Comparison of ENCODE assay signal across 9 cellular contexts in the genomic region with DNA sequence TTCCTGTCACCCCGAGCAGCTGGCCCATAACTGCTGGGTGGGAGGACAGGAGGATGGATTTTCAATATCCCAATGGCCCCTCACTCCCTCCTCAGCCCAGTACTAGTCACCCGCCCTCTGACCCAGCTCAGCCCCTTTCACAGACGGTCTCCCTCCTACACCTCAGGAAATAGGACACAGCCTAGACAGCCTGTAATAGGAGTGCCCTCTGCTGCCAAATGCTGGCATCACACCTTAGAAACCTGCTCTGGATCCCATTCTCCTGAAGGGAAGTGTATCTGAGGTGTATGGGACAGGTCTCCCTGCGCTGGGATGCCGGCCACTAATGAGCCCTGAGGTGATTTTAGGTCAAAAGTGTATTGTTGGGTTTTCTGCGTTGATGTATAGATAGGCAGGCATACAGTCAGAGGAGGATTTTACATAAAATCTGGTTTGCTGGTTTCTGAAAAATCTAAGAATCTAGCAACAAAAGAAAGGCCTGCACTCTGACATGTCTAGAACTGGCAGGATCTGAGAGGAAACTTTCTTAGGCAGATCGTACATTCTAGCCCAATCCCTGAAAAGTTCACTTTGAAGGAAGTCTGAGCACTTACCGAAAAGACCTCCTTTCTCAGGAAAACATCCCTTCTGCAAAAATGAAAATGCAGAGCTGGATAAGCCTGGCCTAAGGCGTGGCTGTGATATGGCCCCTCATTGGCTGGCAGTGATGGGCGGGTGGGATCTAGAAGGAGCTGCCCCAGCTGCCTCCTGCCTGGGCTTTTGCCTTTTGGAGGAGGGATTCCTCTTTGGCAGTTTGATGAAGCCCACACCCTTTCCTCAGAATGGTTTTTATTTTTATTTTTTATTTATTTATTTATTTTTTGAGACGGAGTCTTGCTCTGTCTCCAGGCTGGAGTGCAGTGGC. TPM values are rescaled to one million over a fixed set of nuclear protein-coding genes. Genes with fewer than 3 reads are reported as not detected.
DNase-seq lines count a peak whose midpoint lies in the region; ATAC-seq, FAIRE-seq and TF ChIP-seq lines count a peak whose summit lies in the region.
"Had no signal": no experiment of that assay in that cellular context is flagged by ENCODE, and none has a peak within 500 bp of the region (broad histone marks: within the 10 kb centered on the region; RNA-seq: fewer than 3 reads in every experiment).

No MANE protein-coding gene starts in this region.

- POLR2A ChIA-PET in K562 (lab: Yijun Ruan, JAX): no interaction called here

- no peaks in the 10 kb centered on the region for H3K36me3 ChIP-seq in K562 (ENCODE audit: control insufficient read depth, insufficient read depth, low read length)
- H3K36me3 ChIP-seq: BLaER1 had no signal

- peak; percentile 63 to 76 (median 67) for TF ChIP-seq CTCF in K562 (IDR thresholded peaks at IDR 0.05 in 2 of 3, conservative IDR thresholded peaks at IDR 0.05 in 1 of 3; ENCODE audit: insufficient read depth in 2 of 3, low read depth in 1 of 3, low read length in 3 of 3)

- H3K4me1 ChIP-seq in K562 (replicated peaks in 1 of 2; ENCODE audit: control insufficient read depth in 2 of 2, insufficient read depth in 2 of 2, low read length in 2 of 2): peaks cover 5 to 14% of the 10 kb centered on the region in 2 experiments; a peak in 4 of 5 replicates

- ATAC-seq in HG02943 (IDR thresholded peaks at IDR 0.05; ENCODE audit: low read depth, unreplicated experiment) (peak; percentile 42), K562 (peak; percentile 77)

- peak; percentile 90 for FAIRE-seq in K562 (lab: Jason Lieb, UNC)

- peak; percentile 70 for DNase-seq in SIG-M5 treated with dmso at 0.1 percent for 504 hours (lab: John Stamatoyannopoulos, UW; ENCODE audit: unreplicated experiment)
- DNase-seq in SIG-M5 (lab: John Stamatoyannopoulos, UW): no peak
- peak; percentile 39 to 51 for DNase-seq in NCI-H1930 (lab: John Stamatoyannopoulos, UW)
- peak in 3 of 5 experiments; percentile 13 to 41 (median 41) for DNase-seq in T-helper 2 cell
- peak; percentile 30 to 60 (median 42) for DNase-seq in K562 (ENCODE audit: extremely low read depth in 1 of 4, low spot score in 3 of 4)
- DNase-seq in iPS DF 4.7 (ENCODE audit: extremely low read depth, low spot score): peak; percentile 88
- peak; percentile 13 to 65 for DNase-seq in stimulated activated CD4-positive, alpha-beta T cell treated with anti-CD3 and anti-CD28 coated beads, Interleukin-12 subunit alpha, Interleukin-12 subunit beta, amount 100 ng/mL, for 24 hours (ENCODE audit: low read depth in 2 of 2)

- TF ChIP-seq POLR2A in K562 (conservative IDR thresholded peaks at IDR 0.05): no peak

- H3K27ac ChIP-seq in K562 (ENCODE audit: extremely low read depth, low read depth, low read length): no peak overlapping the region
- H3K27ac ChIP-seq: BLaER1 had no signal

- TF ChIP-seq RAD21 in K562 (CRISPR knock-in tag; conservative IDR thresholded peaks at IDR 0.05 in 1 of 2, IDR thresholded peaks at IDR 0.05 in 1 of 2): peak; percentile 71 to 81

- WGBS in K562 (ENCODE audit: insufficient coverage, low coverage, missing lambda C conversion rate): 6% methylated on average over 11 of the region's 11 CpGs

- no peaks in the 10 kb centered on the region for H3K27me3 ChIP-seq in K562 (ENCODE audit: control insufficient read depth in 2 of 2, insufficient read depth in 2 of 2, low read length in 2 of 2)

- no peaks in the 10 kb centered on the region for H4K20me1 ChIP-seq in K562 (replicated peaks; ENCODE audit: control insufficient read depth, insufficient read depth, low read length)
- H4K20me1 ChIP-seq: BLaER1 had no signal

- no peaks in the 10 kb centered on the region for H3K9me3 ChIP-seq in K562 (replicated peaks; ENCODE audit: control insufficient read depth, insufficient read depth, low read depth, low read length)

- CTCF ChIA-PET in K562 (lab: Yijun Ruan, JAX; ENCODE audit: low intra/inter-chr PET ratio): interaction anchor here (0.5 to 3.3 kb wide), 2 partner anchors 33 to 50 kb away, joined by 3 to 20 read pairs; no protein-coding TSS in a partner anchor

- H2AFZ ChIP-seq in K562 (ENCODE audit: low read depth, low read length): no peak overlapping the region

- no TSS peak for BruUV-seq in K562 (replicated peaks; lab: Mats Ljungman, UMichigan)

- no peak for TF ChIP-seq EP300 in K562 (IDR thresholded peaks at IDR 0.05; ENCODE audit: low read length)

- intact Hi-C loops in K562 (cut with micrococcal nuclease): loop anchor here (1.0 kb wide), 1 partner anchor 51 kb away; no protein-coding TSS in a partner anchor

- no peak overlapping the region for H3K9ac ChIP-seq in K562 (ENCODE audit: insufficient read depth in 1 of 2, low read depth in 2 of 2, low read length in 2 of 2)
- H3K9ac ChIP-seq: BLaER1 had no signal

- no peaks in the 10 kb centered on the region for H3K79me2 ChIP-seq in K562 (ENCODE audit: control insufficient read depth, insufficient read depth, low read length)

- H3K4me3 ChIP-seq in K562: no peak overlapping the region
- H3K4me3 ChIP-seq: BLaER1 had no signal

- H3K9me1 ChIP-seq in K562 (ENCODE audit: control insufficient read depth, insufficient read depth, low read length): peaks cover 2% of the 10 kb centered on the region

- no peak overlapping the region for H3K4me2 ChIP-seq in K562 (ENCODE audit: insufficient read depth, low read length)
- H3K4me2 ChIP-seq: BLaER1 had no signal

- in situ Hi-C loops in K562 (cut with MboI): no loop called here

TF ChIP-seq in K562, 482 proteins besides CTCF, POLR2A, EP300 and RAD21:
- TF ChIP-seq SMC3 (conservative IDR thresholded peaks at IDR 0.05; ENCODE audit: insufficient read depth, low read depth, low read length) (0 out of 2 replicates have a peak, but pooled peaks have one; percentile 3), SPI1 (IDR thresholded peaks at IDR 0.05; ENCODE audit: borderline replicate concordance, low read depth, low read length) (0 out of 2 replicates have a peak, but pooled peaks have one; percentile 12), BCL6 (CRISPR knock-in tag; IDR thresholded peaks at IDR 0.05) (no peak), ZNF124 (CRISPR knock-in tag; IDR thresholded peaks at IDR 0.05) (no peak)
TF ChIP-seq in K562: peak in this region for 2.

RNA-seq across cellular contexts. Expression of a gene that starts 3.7 kb away (rescaled TPM):
- 1.6 and 2.5 TPM in 2 replicates for total RNA-seq in K562 (2011; cell fraction: chromatin; rRNA removed; ENCODE audit: low replicate concordance)
- total RNA-seq in K562 (2011; cell fraction: nucleolus; rRNA removed): 1.5 and 2.5 TPM in 2 replicates
- total RNA-seq in K562 (2011; cell fraction: nucleoplasm; rRNA removed): 0.73 and 0.76 TPM in 2 replicates
- total RNA-seq in K562 (2014; rRNA removed) (0.41 and 1.5 TPM in 2 replicates), K562 (2014; rRNA removed; fragmentation: Illumina TruSeq; extraction: Trizol) (0.22 and 0.25 TPM in 2 replicates), K562 (2015; rRNA removed; fragmentation: Illumina TruSeq; extraction: Trizol) (0.54 and 0.57 TPM in 2 replicates), K562 (2021) (0.44 and 0.65 TPM in 2 replicates)
- polyA plus RNA-seq in K562 (2011; rRNA removed) (0.14 and 0.18 TPM in 2 replicates), K562 (2014; fragmentation: Illumina TruSeq; extraction: Trizol) (0.08 and 0.52 TPM in 2 replicates), K562 (2014; fragmentation: Nextera tagmentation; extraction: Ambion mirVana) (under 1 TPM in 1 of 2 experiments, not detected in 1; 0.03 TPM), K562 (2014; rRNA removed) (1.0 and 1.1 TPM in 2 replicates)
- polyA plus RNA-seq in K562 (2011; cell fraction: cytosol; rRNA removed): 0.12 and 0.88 TPM in 2 replicates
- polyA plus RNA-seq in K562 (2011; cell fraction: nucleus; rRNA removed): 1.2 and 1.5 TPM in 2 replicates
- 0.36 and 0.53 TPM in 2 replicates for polyA plus RNA-seq in K562 (2012)
- polyA minus RNA-seq in K562 (2011; rRNA and poly(A)+ RNA removed): 0.63 TPM in 1 of 2 replicates, not detected in the other
- polyA minus RNA-seq in K562 (2011; cell fraction: cytosol; rRNA and poly(A)+ RNA removed): not detected in 2 replicates
- 0.67 and 1.2 TPM in 2 replicates for polyA minus RNA-seq in K562 (2011; cell fraction: nucleus; rRNA and poly(A)+ RNA removed)

RNA-seq across cellular contexts. Expression of a gene that starts 13.1 kb away (rescaled TPM):
- total RNA-seq in K562 (2011; cell fraction: chromatin; rRNA removed; ENCODE audit: low replicate concordance): not detected in 2 replicates
- total RNA-seq in K562 (2011; cell fraction: nucleolus; rRNA removed): not detected in 2 replicates
- not detected in 2 replicates for total RNA-seq in K562 (2011; cell fraction: nucleoplasm; rRNA removed)
- total RNA-seq in K562 (2014; rRNA removed) (not detected in 2 replicates), K562 (2014; rRNA removed; fragmentation: Illumina TruSeq; extraction: Trizol) (not detected in 2 replicates), K562 (2015; rRNA removed; fragmentation: Illumina TruSeq; extraction: Trizol) (not detected in 2 replicates), K562 (2021) (not detected in 2 replicates)
- polyA plus RNA-seq in K562 (2011; rRNA removed) (not detected in 2 replicates), K562 (2014; fragmentation: Illumina TruSeq; extraction: Trizol) (not detected in 2 replicates), K562 (2014; fragmentation: Nextera tagmentation; extraction: Ambion mirVana) (not detected), K562 (2014; rRNA removed) (not detected in 2 replicates)
- not detected in 2 replicates for polyA plus RNA-seq in K562 (2011; cell fraction: cytosol; rRNA removed)
- not detected in 2 replicates for polyA plus RNA-seq in K562 (2011; cell fraction: nucleus; rRNA removed)
- 0.08 TPM in 1 of 2 replicates, not detected in the other for polyA plus RNA-seq in K562 (2012)
- not detected in 2 replicates for polyA minus RNA-seq in K562 (2011; rRNA and poly(A)+ RNA removed)
- not detected in 2 replicates for polyA minus RNA-seq in K562 (2011; cell fraction: cytosol; rRNA and poly(A)+ RNA removed)
- not detected in 2 replicates for polyA minus RNA-seq in K562 (2011; cell fraction: nucleus; rRNA and poly(A)+ RNA removed)

RNA-seq across cellular contexts. Expression of a gene that starts 55.6 kb away (rescaled TPM):
- 11.2 and 26.9 TPM in 2 replicates for total RNA-seq in K562 (2011; cell fraction: chromatin; rRNA removed; ENCODE audit: low replicate concordance)
- 5.7 and 6.6 TPM in 2 replicates for total RNA-seq in K562 (2011; cell fraction: nucleolus; rRNA removed)
- total RNA-seq in K562 (2011; cell fraction: nucleoplasm; rRNA removed): 12.8 and 15.4 TPM in 2 replicates
- total RNA-seq in K562 (2014; rRNA removed) (8.8 and 11.3 TPM in 2 replicates), K562 (2014; rRNA removed; fragmentation: Illumina TruSeq; extraction: Trizol) (13.8 and 14.1 TPM in 2 replicates), K562 (2015; rRNA removed; fragmentation: Illumina TruSeq; extraction: Trizol) (13.3 and 13.4 TPM in 2 replicates), K562 (2021) (12.4 and 13.1 TPM in 2 replicates)
- polyA plus RNA-seq in K562 (2011; rRNA removed) (8.1 and 10.9 TPM in 2 replicates), K562 (2014; fragmentation: Illumina TruSeq; extraction: Trizol) (11.0 and 12.1 TPM in 2 replicates), K562 (2014; fragmentation: Nextera tagmentation; extraction: Ambion mirVana) (1 to 10 TPM; 2.7 to 6.0 TPM), K562 (2014; rRNA removed) (9.6 and 11.3 TPM in 2 replicates)
- polyA plus RNA-seq in K562 (2011; cell fraction: cytosol; rRNA removed): 5.4 and 7.0 TPM in 2 replicates
- polyA plus RNA-seq in K562 (2011; cell fraction: nucleus; rRNA removed): 4.5 and 5.5 TPM in 2 replicates
- polyA plus RNA-seq in K562 (2012): 6.9 and 9.5 TPM in 2 replicates
- 7.2 and 8.7 TPM in 2 replicates for polyA minus RNA-seq in K562 (2011; rRNA and poly(A)+ RNA removed)
- 6.2 and 6.3 TPM in 2 replicates for polyA minus RNA-seq in K562 (2011; cell fraction: cytosol; rRNA and poly(A)+ RNA removed)
- 3.6 and 6.0 TPM in 2 replicates for polyA minus RNA-seq in K562 (2011; cell fraction: nucleus; rRNA and poly(A)+ RNA removed)
